9 cellular contexts compared by ENCODE assay signal in genomic region chr7:134892963-134893362, GRCh38.
A peak's percentile ranks its signal among the peaks of the same experiment; 100 is the strongest.
DNase-seq lines count a peak whose midpoint lies in the region; ATAC-seq and TF ChIP-seq lines count a peak whose summit lies in the region.
"Had no signal": no experiment of that assay in that cellular context is flagged by ENCODE, and none has a peak within 500 bp of the region (broad histone marks: within the 10 kb centered on the region; RNA-seq: fewer than 3 reads in every experiment).

No MANE protein-coding gene starts in this region.

- ATAC-seq in lung (ENCODE audit: insufficient read depth, low FRiP score) (no peak), HG02981 (IDR thresholded peaks at IDR 0.05; ENCODE audit: unreplicated experiment) (no peak)
- ATAC-seq: activated naive CD4-positive, alpha-beta T cell treated with anti-CD3 and anti-CD28 coated beads, Interleukin-2, amount 50 U/mL, for 72 hours had no signal

- DNase-seq in LNCaP clone FGC (ENCODE audit: low read depth) (no peak), choroid plexus epithelial cell (ENCODE audit: low read depth) (peak; percentile 42), lung (ENCODE audit: low spot score) (no peak), Karpas-422 (no peak)
- no peak for DNase-seq in activated effector memory CD4-positive, alpha-beta T cell treated with anti-CD3 and anti-CD28 coated beads, Interleukin-2, amount 50 U/mL, for 16 hours
- DNase-seq: activated B cell treated with CpG ODN at 0.5 μM for 24 hours had no signal

- no peak for TF ChIP-seq CTCF in LNCaP clone FGC (IDR thresholded peaks at IDR 0.05; ENCODE audit: control insufficient read depth, extremely low read depth, insufficient read depth)
- TF ChIP-seq CTCF in choroid plexus epithelial cell (conservative IDR thresholded peaks at IDR 0.05; ENCODE audit: low read depth, low read length) = no peak
- TF ChIP-seq CTCF in lung (IDR thresholded peaks at IDR 0.05; ENCODE audit: control extremely low read depth, extremely low read depth) = no peak

- no peaks in the 10 kb centered on the region for H3K79me2 ChIP-seq in Karpas-422 (ENCODE audit: low read length)

- H3K4me1 ChIP-seq in lung (ENCODE audit: control insufficient read depth in 2 of 2, insufficient read depth in 2 of 2, low read length in 2 of 2) (peaks cover 10 to 27% of the 10 kb centered on the region in 2 donors), Karpas-422 (ENCODE audit: low read length) (no peaks in the 10 kb centered on the region)

- H4K20me1 ChIP-seq in Karpas-422 (ENCODE audit: insufficient read depth, low read depth, low read length) = no peaks in the 10 kb centered on the region

- H2AFZ ChIP-seq in Karpas-422 (ENCODE audit: low read length) = no peak overlapping the region

- no peak overlapping the region for H3K4me2 ChIP-seq in Karpas-422 (ENCODE audit: low read depth, low read length, poor library complexity, severe bottlenecking)

- peak overlapping the region; percentile 75 for H3K4me3 ChIP-seq in LNCaP clone FGC (ENCODE audit: low read depth, low read length)
- H3K4me3 ChIP-seq in choroid plexus epithelial cell (ENCODE audit: low read depth, low read length) = peak overlapping the region; percentile 67
- peak overlapping the region; percentile 19 for H3K4me3 ChIP-seq in lung
- no peak overlapping the region for H3K4me3 ChIP-seq in Karpas-422 (ENCODE audit: low read length)

- H3K9me2 ChIP-seq in Karpas-422 (replicated peaks; ENCODE audit: insufficient read depth, low read length) = no peaks in the 10 kb centered on the region

- no peak overlapping the region for H3K9ac ChIP-seq in Karpas-422 (ENCODE audit: low read length)

- H3K27ac ChIP-seq in lung (ENCODE audit: low read depth in 1 of 2, low read length in 1 of 2) (peak overlapping the region; percentile 55 to 56), temporal lobe (ENCODE audit: low read depth, low read length) (peak overlapping the region; percentile 46), Karpas-422 (ENCODE audit: low read length) (no peak overlapping the region)

- H3K36me3 ChIP-seq in lung (ENCODE audit: control insufficient read depth in 2 of 2, insufficient read depth in 2 of 2, low read length in 2 of 2) = no peaks in the 10 kb centered on the region
- H3K36me3 ChIP-seq in Karpas-422 (ENCODE audit: insufficient read depth, low read length) = no peaks in the 10 kb centered on the region

- H3K27me3 ChIP-seq in lung (ENCODE audit: control insufficient read depth, insufficient read depth) (no peaks in the 10 kb centered on the region), Karpas-422 (ENCODE audit: low read length) (no peaks in the 10 kb centered on the region; the same call in 1 of the 2 replicates)

- H3K9me3 ChIP-seq in lung (ENCODE audit: control insufficient read depth in 2 of 2, insufficient read depth in 1 of 2, low read length in 1 of 2) (peaks cover 0 to 7% of the 10 kb centered on the region in 2 donors), Karpas-422 (ENCODE audit: low read length) (no peaks in the 10 kb centered on the region; the same call in 1 of the 2 replicates)

- 39 to 66% methylated on average over 3 of the region's 3 CpGs for WGBS in lung, 2 donors
